In the genomic region with DNA sequence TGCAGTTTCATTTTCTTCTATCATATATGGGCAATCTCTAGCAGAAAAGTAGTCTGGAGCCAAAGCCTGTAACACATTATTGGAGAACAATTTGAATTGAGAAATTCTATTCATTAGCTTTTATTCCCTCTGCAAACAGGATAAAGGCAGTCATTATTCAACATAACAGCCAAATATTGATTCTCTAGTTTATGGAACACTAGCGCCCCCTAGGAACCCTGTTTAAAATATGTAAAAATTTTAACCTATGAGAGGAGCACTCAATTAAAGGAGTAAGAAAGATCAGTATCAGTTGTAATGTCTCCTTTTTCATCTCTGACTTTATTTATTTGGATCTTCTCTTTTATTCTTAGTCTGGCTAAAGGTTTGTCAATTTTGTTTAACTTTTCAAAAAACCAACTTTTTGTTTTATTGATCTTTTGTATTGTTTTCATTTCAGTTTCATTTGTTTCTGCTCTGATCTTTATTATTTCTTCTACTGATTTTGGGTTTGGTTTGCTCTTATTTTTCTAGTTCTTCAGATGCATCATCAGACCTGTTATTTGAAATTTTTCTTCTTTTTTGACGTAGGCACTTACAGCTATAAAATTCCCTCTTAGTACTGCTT, we compare ENCODE assay signal across 8 cellular contexts. TPM values are rescaled to one million over a fixed set of nuclear protein-coding genes. Genes with fewer than 3 reads are reported as not detected.
DNase-seq lines count a peak whose midpoint lies in the region; ATAC-seq and TF ChIP-seq lines count a peak whose summit lies in the region.

No MANE protein-coding gene starts in this region.

- no peaks in the 10 kb centered on the region for H4K20me1 ChIP-seq in osteoblast (ENCODE audit: insufficient read depth, low read length)

- intact Hi-C loops in dorsolateral prefrontal cortex (cut with DNase I): no loop called here

- no peak overlapping the region for H2AFZ ChIP-seq in osteoblast (ENCODE audit: low read length)

- no peak for ATAC-seq in HG03025 (IDR thresholded peaks at IDR 0.05; ENCODE audit: low FRiP score, unreplicated experiment)

- H3K4me1 ChIP-seq in osteoblast (ENCODE audit: insufficient read depth, low read length): peaks cover 11% of the 10 kb centered on the region

- TF ChIP-seq CTCF in dorsolateral prefrontal cortex (IDR thresholded peaks at IDR 0.05 in 54 of 56, conservative IDR thresholded peaks at IDR 0.05 in 2 of 56; ENCODE audit: low read depth in 1 of 56, partially characterized antibody in 56 of 56) (peak in 55 of 56 donors; percentile 26 to 71 (median 53)), osteoblast (IDR thresholded peaks at IDR 0.05; ENCODE audit: extremely low read depth, low read depth, low read length) (peak; percentile 58)

- no peaks in the 10 kb centered on the region for H3K79me2 ChIP-seq in osteoblast (ENCODE audit: insufficient read depth, low read length)

- no peaks in the 10 kb centered on the region for H3K27me3 ChIP-seq in dorsolateral prefrontal cortex
- H3K27me3 ChIP-seq in osteoblast (ENCODE audit: insufficient read depth, low read length): no peaks in the 10 kb centered on the region

- H3K9me3 ChIP-seq in osteoblast (ENCODE audit: low read depth, low read length): no peaks in the 10 kb centered on the region

- no peak overlapping the region for H3K27ac ChIP-seq in dorsolateral prefrontal cortex
- no peak overlapping the region for H3K27ac ChIP-seq in osteoblast (ENCODE audit: low read depth, low read length)

- H3K4me3 ChIP-seq in dorsolateral prefrontal cortex (no peak overlapping the region), osteoblast (ENCODE audit: insufficient read depth, low read length) (no peak overlapping the region)

- H3K36me3 ChIP-seq in osteoblast (ENCODE audit: insufficient read depth, low read length): no peaks in the 10 kb centered on the region

- H3K4me2 ChIP-seq in osteoblast (ENCODE audit: insufficient read depth, low read length): no peak overlapping the region

- DNase-seq in stimulated activated CD4-positive, alpha-beta T cell treated with anti-CD3 and anti-CD28 coated beads, Interleukin-4, amount 100 ng/mL, for 24 hours: peak; percentile 4
- no peak for DNase-seq in stimulated activated CD4-positive, alpha-beta T cell treated with anti-CD3 and anti-CD28 coated beads, Interleukin-1b, Interleukin-23, amount 100 ng/mL, for 48 hours
- peak; percentile 18 to 78 for DNase-seq in NCI-H526 (lab: John Stamatoyannopoulos, UW)
- DNase-seq in dorsolateral prefrontal cortex: no peak
- peak; percentile 77 for DNase-seq in osteoblast (ENCODE audit: insufficient read length, low spot score, missing footprints)
- DNase-seq in NCI-H128 (lab: John Stamatoyannopoulos, UW; ENCODE audit: unreplicated experiment): no peak
- no peak for DNase-seq in stimulated activated CD4-positive, alpha-beta T cell treated with anti-CD3 and anti-CD28 coated beads, Interleukin-4, amount 100 ng/mL, for 1 hour

RNA-seq across cellular contexts. Expression of a gene that starts 4.8 kb away (rescaled TPM):
- 1 to 10 TPM in 103 of 120 experiments, under 1 TPM in 8, not detected in 9; 0.43 to 9.0 (median 2.5) TPM for total RNA-seq in dorsolateral prefrontal cortex
- not detected in 2 replicates for total RNA-seq in osteoblast

Comparison
In these comparisons a context has a peak if more than half of its experiments do, and no peak if none do; other contexts are left out.
1. DNase-seq: peak in stimulated activated CD4-positive, alpha-beta T cell treated with anti-CD3 and anti-CD28 coated beads, Interleukin-4, amount 100 ng/mL, for 24 hours (single experiment), NCI-H526 (2 of 2) and osteoblast (single experiment); none in stimulated activated CD4-positive, alpha-beta T cell treated with anti-CD3 and anti-CD28 coated beads, Interleukin-1b, Interleukin-23, amount 100 ng/mL, for 48 hours (single experiment), dorsolateral prefrontal cortex (0 of 10), NCI-H128 (single experiment) and stimulated activated CD4-positive, alpha-beta T cell treated with anti-CD3 and anti-CD28 coated beads, Interleukin-4, amount 100 ng/mL, for 1 hour (single experiment).